ENCODE assay signal across 9 cellular contexts in the genomic region with DNA sequence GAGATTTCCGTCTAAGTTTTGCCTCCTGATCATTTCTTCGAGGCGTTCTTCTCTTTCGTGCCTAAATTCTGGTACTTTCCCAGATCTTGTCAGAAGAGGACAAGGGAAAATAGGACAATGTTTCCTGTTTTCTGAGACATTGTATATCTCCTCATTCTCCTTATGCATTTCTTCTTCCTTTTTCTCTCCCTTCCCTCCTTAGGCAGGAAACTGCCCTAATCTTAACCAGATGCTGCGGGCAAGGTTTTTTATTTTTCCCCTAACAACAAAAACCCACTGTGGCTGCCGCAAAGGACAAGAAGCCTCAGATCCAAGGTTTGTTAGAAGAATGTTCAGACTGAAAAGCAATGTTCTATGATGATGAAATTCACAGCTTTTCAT. TPM values are rescaled to one million over a fixed set of nuclear protein-coding genes. Genes with fewer than 3 reads are reported as not detected.
A peak's percentile ranks its signal among the peaks of the same experiment; 100 is the strongest.
DNase-seq lines count a peak whose midpoint lies in the region; ATAC-seq and TF ChIP-seq lines count a peak whose summit lies in the region.
"Had no signal": no experiment of that assay in that cellular context is flagged by ENCODE, and none has a peak within 500 bp of the region (broad histone marks: within the 10 kb centered on the region; RNA-seq: fewer than 3 reads in every experiment).

No MANE protein-coding gene starts in this region.

- H3K79me2 ChIP-seq in ACC112 (ENCODE audit: control insufficient read depth, insufficient read depth, low read length, unreplicated experiment), result no peaks in the 10 kb centered on the region

- peaks cover 34% of the 10 kb centered on the region for H3K4me1 Mint-ChIP-seq in dendritic cell treated with granulocyte-macrophage colony-stimulating factor and Interleukin-4, amounts not matched to agents 40 ng/mL and 50 ng/mL, for 4 days (ENCODE audit: low read depth)
- peaks cover 11 to 25% (median 18%) of the 10 kb centered on the region in 4 donors for H3K4me1 Mint-ChIP-seq in naive thymus-derived CD8-positive, alpha-beta T cell

- no peak for TF ChIP-seq CTCF in HFF-Myc (IDR thresholded peaks at IDR 0.05; ENCODE audit: low read depth, low read length, missing control alignments)

- H3K4me3 Mint-ChIP-seq in dendritic cell treated with granulocyte-macrophage colony-stimulating factor and Interleukin-4, amounts not matched to agents 40 ng/mL and 50 ng/mL, for 4 days, result no peak overlapping the region
- H3K4me3 Mint-ChIP-seq in naive thymus-derived CD8-positive, alpha-beta T cell, result peak overlapping the region in 9 of 10 donors; percentile 15 to 72 (median 56)

- H3K27me3 ChIP-seq in ACC112 (ENCODE audit: insufficient read depth, low read length), result no peaks in the 10 kb centered on the region

- POLR2A ChIA-PET in naive thymus-derived CD8-positive, alpha-beta T cell (lab: Charles Lee), result no interaction called here

- H2AFZ ChIP-seq in ACC112 (ENCODE audit: low read length, unreplicated experiment), result no peak overlapping the region

- intact Hi-C loops in dendritic cell treated with granulocyte-macrophage colony-stimulating factor and Interleukin-4, amounts not matched to agents 40 ng/mL and 50 ng/mL, for 4 days (cut with micrococcal nuclease), result no loop called here

- H3K4me3 ChIP-seq in ACC112 (ENCODE audit: low read depth, low read length) (peak overlapping the region; percentile 77), HFF-Myc (replicated peaks; ENCODE audit: low read depth, low read length) (peak overlapping the region; percentile 53)

- H3K27me3 Mint-ChIP-seq in dendritic cell treated with granulocyte-macrophage colony-stimulating factor and Interleukin-4, amounts not matched to agents 40 ng/mL and 50 ng/mL, for 4 days, result no peaks in the 10 kb centered on the region
- no peaks in the 10 kb centered on the region for H3K27me3 Mint-ChIP-seq in naive thymus-derived CD8-positive, alpha-beta T cell

- peaks cover 8% of the 10 kb centered on the region; the same call in 1 of the 2 replicates for H3K36me3 ChIP-seq in ACC112 (ENCODE audit: insufficient read depth, low read length)

- ATAC-seq in naive thymus-derived CD8-positive, alpha-beta T cell, result peak in 1 of 2 donors; percentile 29
- ATAC-seq in GM21390 (IDR thresholded peaks at IDR 0.05; ENCODE audit: unreplicated experiment) (no peak), GM21576 (IDR thresholded peaks at IDR 0.05; ENCODE audit: unreplicated experiment) (no peak)

- peak overlapping the region; percentile 66 for H3K27ac Mint-ChIP-seq in dendritic cell treated with granulocyte-macrophage colony-stimulating factor and Interleukin-4, amounts not matched to agents 40 ng/mL and 50 ng/mL, for 4 days
- peak overlapping the region in 6 of 10 donors; percentile 14 to 87 (median 61) for H3K27ac Mint-ChIP-seq in naive thymus-derived CD8-positive, alpha-beta T cell

- H3K27ac ChIP-seq in ACC112 (ENCODE audit: low read depth, low read length), result no peak overlapping the region; the same call in 1 of the 2 replicates

- H3K36me3 Mint-ChIP-seq in dendritic cell treated with granulocyte-macrophage colony-stimulating factor and Interleukin-4, amounts not matched to agents 40 ng/mL and 50 ng/mL, for 4 days (ENCODE audit: low read depth), result peaks cover 28% of the 10 kb centered on the region
- H3K36me3 Mint-ChIP-seq in naive thymus-derived CD8-positive, alpha-beta T cell, result peaks cover 0 to 12% (median 5%) of the 10 kb centered on the region in 3 donors

- no peak for DNase-seq in HFF-Myc (ENCODE audit: extremely low read depth, low read depth)
- peak in 1 of 10 donors; percentile 4 for DNase-seq in naive thymus-derived CD8-positive, alpha-beta T cell
- DNase-seq in NK-92 treated with Interleukin-12 subunit alpha and Interleukin-12 subunit beta, amount 100 ng/mL, for 24 hours (lab: John Stamatoyannopoulos, UW), result no peak
- DNase-seq in central memory CD4-positive, alpha-beta T cell, result no peak
- DNase-seq: SHP77 treated with DMSO at 0.1 percent for 48 hours had no signal

- H3K9me3 Mint-ChIP-seq in dendritic cell treated with granulocyte-macrophage colony-stimulating factor and Interleukin-4, amounts not matched to agents 40 ng/mL and 50 ng/mL, for 4 days, result no peaks in the 10 kb centered on the region
- no peaks in the 10 kb centered on the region for H3K9me3 Mint-ChIP-seq in naive thymus-derived CD8-positive, alpha-beta T cell

- H3K4me1 ChIP-seq in ACC112 (ENCODE audit: control insufficient read depth, insufficient read depth, low read length, unreplicated experiment), result peaks cover 34% of the 10 kb centered on the region

RNA-seq across cellular contexts. Expression of a gene that starts 0.8 kb away (rescaled TPM):
- 10 to 100 TPM in 1 of 2 experiments, 1 to 10 TPM in 1; 9.0 to 11.1 TPM for total RNA-seq in naive thymus-derived CD8-positive, alpha-beta T cell
- under 1 TPM in 2 of 3 donors, not detected in 1; 0.21 to 0.84 TPM for polyA plus RNA-seq in naive thymus-derived CD8-positive, alpha-beta T cell

RNA-seq across cellular contexts. Expression of a gene that starts 41.7 kb away (rescaled TPM):
- total RNA-seq in naive thymus-derived CD8-positive, alpha-beta T cell, result 10 to 100 TPM; 69.3 to 72.5 TPM
- 100 to 1,000 TPM; 111 to 137 (median 113) TPM for polyA plus RNA-seq in naive thymus-derived CD8-positive, alpha-beta T cell
